11 cellular contexts compared by ENCODE assay signal in genomic region chr15:35000511-35000910, GRCh38. TPM values are rescaled to one million over a fixed set of nuclear protein-coding genes. Genes with fewer than 3 reads are reported as not detected.
DNase-seq lines count a peak whose midpoint lies in the region; ATAC-seq, FAIRE-seq and TF ChIP-seq lines count a peak whose summit lies in the region.
"Had no signal": no experiment of that assay in that cellular context is flagged by ENCODE, and none has a peak within 500 bp of the region (broad histone marks: within the 10 kb centered on the region; RNA-seq: fewer than 3 reads in every experiment).

No MANE protein-coding gene starts in this region.

- TF ChIP-seq POLR2A in body of pancreas (IDR thresholded peaks at IDR 0.05) = no peak
- no peak for TF ChIP-seq POLR2A in HepG2 (IDR thresholded peaks at IDR 0.05; ENCODE audit: insufficient read depth in 1 of 2, low read depth in 2 of 2, low read length in 2 of 2)
- TF ChIP-seq POLR2A in Peyer's patch (IDR thresholded peaks at IDR 0.05) = no peak

- H3K9ac ChIP-seq in HepG2 (ENCODE audit: insufficient read depth, low read depth, low read length) = no peak overlapping the region

- no peak overlapping the region for H3K4me3 ChIP-seq in BJ (ENCODE audit: low read depth, low read length)
- no peak overlapping the region for H3K4me3 ChIP-seq in body of pancreas
- no peak overlapping the region for H3K4me3 ChIP-seq in HepG2 (replicated peaks in 1 of 3; ENCODE audit: insufficient read depth in 1 of 3, low read depth in 2 of 3, low read length in 3 of 3)
- H3K4me3 ChIP-seq in Peyer's patch = no peak overlapping the region

- no peak for FAIRE-seq in HepG2 (lab: Jason Lieb, UNC)
- FAIRE-seq: D721Med had no signal

- TF ChIP-seq EP300 in HepG2 (IDR thresholded peaks at IDR 0.05; ENCODE audit: low read depth in 2 of 2, low read length in 2 of 2) = no peak
- TF ChIP-seq EP300 in HepG2 (CRISPR knock-in tag; IDR thresholded peaks at IDR 0.05; ENCODE audit: borderline replicate concordance) = no peak

- ATAC-seq in body of pancreas (peak; percentile 81), HepG2 (no peak), GM19455 (IDR thresholded peaks at IDR 0.05; ENCODE audit: unreplicated experiment) (no peak), GM19463 (IDR thresholded peaks at IDR 0.05; ENCODE audit: unreplicated experiment) (no peak)
- ATAC-seq: SK-N-SH treated with all-trans-retinoic acid at 6 μM for 48 hours had no signal

- 10 to 29% methylated on average over 1 of the region's 1 CpG for WGBS in body of pancreas, 2 donors
- 18% methylated on average over 1 of the region's 1 CpG for WGBS in HepG2 (ENCODE audit: low lambda C conversion rate)

- no peaks in the 10 kb centered on the region for H3K36me3 ChIP-seq in BJ (ENCODE audit: control insufficient read depth, insufficient read depth, low read length)
- H3K36me3 ChIP-seq in body of pancreas (replicated peaks in 1 of 2; ENCODE audit: insufficient read depth in 1 of 2, low read depth in 2 of 2) = no peaks in the 10 kb centered on the region
- no peaks in the 10 kb centered on the region for H3K36me3 ChIP-seq in HepG2 (replicated peaks in 1 of 2; ENCODE audit: control insufficient read depth in 1 of 2, insufficient read depth in 2 of 2, low read length in 2 of 2)
- no peaks in the 10 kb centered on the region for H3K36me3 ChIP-seq in Peyer's patch

- TF ChIP-seq CTCF in BJ (IDR thresholded peaks at IDR 0.05; ENCODE audit: insufficient read depth, low read depth, low read length) (no peak), body of pancreas (IDR thresholded peaks at IDR 0.05) (no peak), HepG2 (CRISPR knock-in tag; IDR thresholded peaks at IDR 0.05) (no peak), Peyer's patch (IDR thresholded peaks at IDR 0.05) (no peak)

- intact Hi-C loops in body of pancreas (cut with DNase I) (no loop called here), HepG2 (cut with micrococcal nuclease; ENCODE audit: unreplicated experiment) (no loop called here)

- in situ Hi-C loops in HepG2 (cut with HindIII; ENCODE audit: extremely low pct_ligation_motif_present, low pct_unique_long_range_greater_than_20kb) = no loop called here

- H3K9me3 ChIP-seq in body of pancreas (no peaks in the 10 kb centered on the region), HepG2 (ENCODE audit: low read length) (no peaks in the 10 kb centered on the region), Peyer's patch (no peaks in the 10 kb centered on the region)

- H3K4me1 ChIP-seq in body of pancreas = no peaks in the 10 kb centered on the region
- H3K4me1 ChIP-seq in HepG2 (ENCODE audit: insufficient read depth, low read length) = no peaks in the 10 kb centered on the region
- no peaks in the 10 kb centered on the region for H3K4me1 ChIP-seq in Peyer's patch

- H3K27me3 ChIP-seq in BJ (ENCODE audit: control insufficient read depth, insufficient read depth, low read length) (0 out of 2 replicates have a peak, but pooled peaks cover 1% of the 10 kb centered on the region), body of pancreas (no peaks in the 10 kb centered on the region), HepG2 (ENCODE audit: control insufficient read depth in 1 of 2, insufficient read depth in 2 of 2, low read length in 2 of 2) (no peaks in the 10 kb centered on the region; a peak in 2 of 5 replicates), Peyer's patch (no peaks in the 10 kb centered on the region)

- POLR2A ChIA-PET in BJ (lab: Charles Lee) = no interaction called here
- POLR2A ChIA-PET in HepG2 (lab: Yijun Ruan, JAX) = interaction anchor here (1.1 kb wide), 1 partner anchor 12 kb away, joined by 4 read pairs; the partner anchor contains the start of gene ZNF770

- no peak overlapping the region for H3K4me2 ChIP-seq in HepG2 (ENCODE audit: low read depth, low read length)

- CTCF ChIA-PET in BJ (lab: Yijun Ruan, JAX) = interaction anchor here (0.7 to 0.9 kb wide), 2 partner anchors 11 to 30 kb away, joined by 4 read pairs; no protein-coding TSS in a partner anchor
- CTCF ChIA-PET in HepG2 (lab: Yijun Ruan, JAX; ENCODE audit: low intra/inter-chr PET ratio, low total read pairs) = no interaction called here

- H3K27ac ChIP-seq in body of pancreas = no peak overlapping the region
- H3K27ac ChIP-seq in HepG2 (ENCODE audit: extremely low read length, insufficient read depth, low read length) = no peak overlapping the region
- no peak overlapping the region for H3K27ac ChIP-seq in Peyer's patch

- H4K20me1 ChIP-seq in HepG2 (ENCODE audit: insufficient read depth, low read length) = no peaks in the 10 kb centered on the region

- no peaks in the 10 kb centered on the region for H3K79me2 ChIP-seq in HepG2 (ENCODE audit: insufficient read depth, low read length)

- no peak for TF ChIP-seq RAD21 in HepG2 (CRISPR knock-in tag; IDR thresholded peaks at IDR 0.05)

- no TSS peak for BruUV-seq in HepG2 (replicated peaks; lab: Mats Ljungman, UMichigan)

- peak overlapping the region; percentile 27 for H2AFZ ChIP-seq in HepG2 (ENCODE audit: low read length)

- DNase-seq in BJ (ENCODE audit: low read depth) (peak; percentile 9), HS-5 (ENCODE audit: low read depth) (peak; percentile 87), body of pancreas (peak; percentile 51 to 77 (median 68)), HepG2 (ENCODE audit: low spot score) (no peak), Peyer's patch (no peak), NCI-H128 (lab: John Stamatoyannopoulos, UW; ENCODE audit: unreplicated experiment) (no peak)
- DNase-seq: aorta had no signal

TF ChIP-seq in HepG2, 621 proteins besides CTCF, POLR2A, EP300 and RAD21 (continues in another document):
- TF ChIP-seq ZNF614 (CRISPR knock-in tag; IDR thresholded peaks at IDR 0.05; ENCODE audit: borderline replicate concordance) (no peak), ZEB1 (IDR thresholded peaks at IDR 0.05; ENCODE audit: insufficient replicate concordance, low read depth) (no peak), FOSL2 (CRISPR knock-in tag; IDR thresholded peaks at IDR 0.05) (peak; percentile 40; the same call in 1 of the 2 replicates), NFE2 (CRISPR knock-in tag; IDR thresholded peaks at IDR 0.05) (peak; percentile 47; the same call in 1 of the 2 replicates)

RNA-seq across cellular contexts. Expression of gene ZNF770, which starts 12.4 kb away (rescaled TPM):
- 8.6 and 16.0 TPM in 2 replicates for polyA plus RNA-seq in BJ (2011; rRNA removed)
- 10.5 and 10.8 TPM in 2 replicates for polyA minus RNA-seq in BJ (2011; rRNA and poly(A)+ RNA removed)
- 10 to 100 TPM in 1 of 2 donors, 1 to 10 TPM in 1; 7.6 to 11.2 TPM for total RNA-seq in body of pancreas
- total RNA-seq in HepG2 (2016; rRNA removed; fragmentation: Illumina TruSeq; extraction: Trizol) = 33.1 and 79.5 TPM in 2 replicates
- 3.2 and 3.5 TPM in 2 replicates for total RNA-seq in HepG2 (2016; cell fraction: cytosol; rRNA removed; fragmentation: Illumina TruSeq; extraction: Trizol; ENCODE audit: low read depth)
- total RNA-seq in HepG2 (2016; cell fraction: insoluble cytoplasmic fraction; rRNA removed; fragmentation: Illumina TruSeq; extraction: Trizol) = 31.9 and 72.9 TPM in 2 replicates
- total RNA-seq in HepG2 (2016; cell fraction: membrane; rRNA removed; fragmentation: Illumina TruSeq; extraction: Trizol) = 22.3 and 25.2 TPM in 2 replicates
- total RNA-seq in HepG2 (2016; cell fraction: nucleus; rRNA removed; fragmentation: Illumina TruSeq; extraction: Trizol) = 29.2 and 36.6 TPM in 2 replicates
- polyA plus RNA-seq in HepG2 (2011; rRNA removed) = 13.0 and 15.5 TPM in 2 replicates
- polyA plus RNA-seq in HepG2 (2011; cell fraction: cytosol; rRNA removed) = 4.8 and 9.1 TPM in 2 replicates
- 6.1 and 8.0 TPM in 2 replicates for polyA plus RNA-seq in HepG2 (2011; cell fraction: nucleus; rRNA removed)
- polyA plus RNA-seq in HepG2 (2012) = 13.6 and 14.2 TPM in 2 replicates
- 1.4 TPM in 2 replicates for polyA plus RNA-seq in HepG2 (2016; cell fraction: cytosol; fragmentation: Illumina TruSeq; extraction: Trizol; ENCODE audit: low read depth)
- polyA plus RNA-seq in HepG2 (2016; cell fraction: insoluble cytoplasmic fraction; fragmentation: Illumina TruSeq; extraction: Trizol; ENCODE audit: low read depth) = 37.9 and 43.1 TPM in 2 replicates
- polyA plus RNA-seq in HepG2 (2016; cell fraction: membrane; fragmentation: Illumina TruSeq; extraction: Trizol; ENCODE audit: low read depth) = 6.4 and 6.7 TPM in 2 replicates
- 26.5 and 28.2 TPM in 2 replicates for polyA plus RNA-seq in HepG2 (2016; cell fraction: nucleus; fragmentation: Illumina TruSeq; extraction: Trizol; ENCODE audit: insufficient read depth, low read depth)
- 20.6 and 23.6 TPM in 2 replicates for polyA minus RNA-seq in HepG2 (2011; rRNA and poly(A)+ RNA removed; ENCODE audit: low replicate concordance)
- 28.6 and 38.0 TPM in 2 replicates for polyA minus RNA-seq in HepG2 (2011; cell fraction: cytosol; rRNA and poly(A)+ RNA removed)
- polyA minus RNA-seq in HepG2 (2011; cell fraction: nucleus; rRNA and poly(A)+ RNA removed) = 34.9 and 43.5 TPM in 2 replicates
- 10 to 100 TPM; 11.5 to 23.9 (median 16.5) TPM for total RNA-seq in Peyer's patch

RNA-seq across cellular contexts. Expression of gene AQR, which starts 31.0 kb away (rescaled TPM):
- polyA plus RNA-seq in BJ (2011; rRNA removed) (15.3 and 24.7 TPM in 2 replicates), HepG2 (2011; rRNA removed) (13.8 and 18.7 TPM in 2 replicates)
- polyA minus RNA-seq in BJ (2011; rRNA and poly(A)+ RNA removed) = 15.4 and 17.6 TPM in 2 replicates
- total RNA-seq in body of pancreas (10 to 100 TPM; 10.5 to 15.0 TPM), HepG2 (2016; rRNA removed; fragmentation: Illumina TruSeq; extraction: Trizol) (31.3 and 46.0 TPM in 2 replicates), Peyer's patch (10 to 100 TPM; 21.1 to 35.5 (median 28.1) TPM)
- 4.8 and 5.6 TPM in 2 replicates for total RNA-seq in HepG2 (2016; cell fraction: cytosol; rRNA removed; fragmentation: Illumina TruSeq; extraction: Trizol; ENCODE audit: low read depth)
- 29.2 and 45.4 TPM in 2 replicates for total RNA-seq in HepG2 (2016; cell fraction: insoluble cytoplasmic fraction; rRNA removed; fragmentation: Illumina TruSeq; extraction: Trizol)
- total RNA-seq in HepG2 (2016; cell fraction: membrane; rRNA removed; fragmentation: Illumina TruSeq; extraction: Trizol) = 5.0 and 6.5 TPM in 2 replicates
- 32.4 and 35.0 TPM in 2 replicates for total RNA-seq in HepG2 (2016; cell fraction: nucleus; rRNA removed; fragmentation: Illumina TruSeq; extraction: Trizol)
- 6.9 and 13.7 TPM in 2 replicates for polyA plus RNA-seq in HepG2 (2011; cell fraction: cytosol; rRNA removed)
- polyA plus RNA-seq in HepG2 (2011; cell fraction: nucleus; rRNA removed) = 8.2 and 9.9 TPM in 2 replicates
- 7.2 and 9.3 TPM in 2 replicates for polyA plus RNA-seq in HepG2 (2012)
- polyA plus RNA-seq in HepG2 (2016; cell fraction: cytosol; fragmentation: Illumina TruSeq; extraction: Trizol; ENCODE audit: low read depth) = 1.4 and 1.9 TPM in 2 replicates
- polyA plus RNA-seq in HepG2 (2016; cell fraction: insoluble cytoplasmic fraction; fragmentation: Illumina TruSeq; extraction: Trizol; ENCODE audit: low read depth) = 49.6 and 49.8 TPM in 2 replicates
- 3.0 and 4.2 TPM in 2 replicates for polyA plus RNA-seq in HepG2 (2016; cell fraction: membrane; fragmentation: Illumina TruSeq; extraction: Trizol; ENCODE audit: low read depth)
- 33.5 and 34.1 TPM in 2 replicates for polyA plus RNA-seq in HepG2 (2016; cell fraction: nucleus; fragmentation: Illumina TruSeq; extraction: Trizol; ENCODE audit: insufficient read depth, low read depth)
- polyA minus RNA-seq in HepG2 (2011; rRNA and poly(A)+ RNA removed; ENCODE audit: low replicate concordance) = 11.6 and 36.2 TPM in 2 replicates
- polyA minus RNA-seq in HepG2 (2011; cell fraction: cytosol; rRNA and poly(A)+ RNA removed) = 16.1 and 16.7 TPM in 2 replicates
- polyA minus RNA-seq in HepG2 (2011; cell fraction: nucleus; rRNA and poly(A)+ RNA removed) = 62.4 and 70.9 TPM in 2 replicates

Comparison
In these comparisons a context has a peak if more than half of its experiments do, and no peak if none do; other contexts are left out.
1. DNase-seq: peak in BJ (single experiment), HS-5 (single experiment) and body of pancreas (4 of 4); none in HepG2 (single experiment), Peyer's patch (0 of 3) and NCI-H128 (single experiment).